13 cellular contexts compared by ENCODE assay signal in genomic region chr16:3665508-3665907, GRCh38. TPM values are rescaled to one million over a fixed set of nuclear protein-coding genes. Genes with fewer than 3 reads are reported as not detected.
DNase-seq lines count a peak whose midpoint lies in the region; ATAC-seq and TF ChIP-seq lines count a peak whose summit lies in the region.
"Had no signal": no experiment of that assay in that cellular context is flagged by ENCODE, and none has a peak within 500 bp of the region (broad histone marks: within the 10 kb centered on the region; RNA-seq: fewer than 3 reads in every experiment).

No MANE protein-coding gene starts in this region.

- peaks cover 92% of the 10 kb centered on the region for H3K36me3 Mint-ChIP-seq in activated T-helper 17 cell treated with anti-CD3 and anti-CD28 coated beads, Interleukin-2, amount 50 U/mL, for 72 hours (ENCODE audit: low read depth)
- H3K36me3 Mint-ChIP-seq in naive thymus-derived CD4-positive, alpha-beta T cell: peaks cover 0 to 20% (median 9%) of the 10 kb centered on the region in 5 donors
- H3K36me3 Mint-ChIP-seq in activated T-helper 2 cell treated with anti-CD3 and anti-CD28 coated beads, Interferon-gamma antibody, Interleukin-2, Interleukin-4, amounts not matched to agents 10 μg/mL and 5 μg/mL and 100 μg/mL, durations not matched to agents 14 hours and 24 hours and 36 hours (ENCODE audit: low read depth): peaks cover 71% of the 10 kb centered on the region

- H3K56ac ChIP-seq in IMR-90 (ENCODE audit: extremely low read depth, insufficient read depth, low read length): no peak overlapping the region

- no TSS peak for BruUV-seq in IMR-90 (replicated peaks; lab: Mats Ljungman, UMichigan)

- TF ChIP-seq POLR2A in IMR-90 (IDR thresholded peaks at IDR 0.05; ENCODE audit: low read depth, low read length) (no peak), suprapubic skin (IDR thresholded peaks at IDR 0.05) (no peak)

- CTCF ChIA-PET in IMR-90 (lab: Yijun Ruan, JAX): no interaction called here
- CTCF ChIA-PET in naive thymus-derived CD4-positive, alpha-beta T cell (lab: Charles Lee): interaction anchor here (1.0 kb wide), 1 partner anchor 141 kb away, joined by 3 read pairs; no protein-coding TSS in a partner anchor

- H3K27ac Mint-ChIP-seq in activated T-helper 17 cell treated with anti-CD3 and anti-CD28 coated beads, Interleukin-2, amount 50 U/mL, for 72 hours: peak overlapping the region; percentile 29
- H3K27ac Mint-ChIP-seq in naive thymus-derived CD4-positive, alpha-beta T cell: peak overlapping the region; percentile 55 to 87 (median 73)
- H3K27ac Mint-ChIP-seq in activated T-helper 2 cell treated with anti-CD3 and anti-CD28 coated beads, Interferon-gamma antibody, Interleukin-2, Interleukin-4, amounts not matched to agents 10 μg/mL and 5 μg/mL and 100 μg/mL, durations not matched to agents 14 hours and 24 hours and 36 hours: no peak overlapping the region

- no peak for DNase-seq in GM06990 (ENCODE audit: extremely low read depth, insufficient read length)
- DNase-seq in IMR-90: no peak
- DNase-seq in naive thymus-derived CD4-positive, alpha-beta T cell: peak in 7 of 9 donors; percentile 19 to 53 (median 51)
- no peak for DNase-seq in suprapubic skin (ENCODE audit: low spot score in 2 of 2)
- no peak for DNase-seq in activated T-helper 2 cell treated with anti-CD3 and anti-CD28 coated beads, Interferon-gamma antibody, Interleukin-2, Interleukin-4, amounts not matched to agents 10 μg/mL and 5 μg/mL and 100 μg/mL, durations not matched to agents 14 hours and 24 hours and 36 hours (ENCODE audit: low spot score)
- DNase-seq: GOT3; NCI-H1694 treated with DMSO at 0.1 percent for 48 hours; ovary; stimulated activated CD4-positive, alpha-beta T cell treated with anti-CD3 and anti-CD28 coated beads, Interleukin-12 subunit alpha, Interleukin-12 subunit beta, amount 100 ng/mL, for 4 hours had no signal

- H4K5ac ChIP-seq in IMR-90 (ENCODE audit: low read depth, low read length): no peak overlapping the region

- H3K4me2 ChIP-seq in IMR-90 (ENCODE audit: low read depth, low read length): no peak overlapping the region

- H3K9me3 ChIP-seq in IMR-90 (ENCODE audit: control insufficient read depth, insufficient read depth, low read length) (peaks cover 8% of the 10 kb centered on the region), suprapubic skin (no peaks in the 10 kb centered on the region)
- no peaks in the 10 kb centered on the region for H3K9me3 ChIP-seq in naive thymus-derived CD4-positive, alpha-beta T cell (ENCODE audit: control insufficient read depth in 2 of 3, low read length in 3 of 3)
- H3K9me3 ChIP-seq: ovary had no signal

- H2BK15ac ChIP-seq in IMR-90 (ENCODE audit: low read depth, low read length): no peak overlapping the region

- in situ Hi-C loops in IMR-90 (cut with MboI; ENCODE audit: low sequenced_read_pairs): no loop called here

- H3K27ac ChIP-seq in IMR-90 (ENCODE audit: insufficient read depth, low read length) (no peak overlapping the region), suprapubic skin (no peak overlapping the region)
- peak overlapping the region; percentile 36 for H3K27ac ChIP-seq in naive thymus-derived CD4-positive, alpha-beta T cell (ENCODE audit: low read depth, low read length)
- H3K27ac ChIP-seq: C4-2B, epithelial cell of prostate, ovary had no signal

- H3K4me1 ChIP-seq in IMR-90 (ENCODE audit: control insufficient read depth, insufficient read depth, low read length) (no peaks in the 10 kb centered on the region), suprapubic skin (no peaks in the 10 kb centered on the region)
- peaks cover 9 to 13% of the 10 kb centered on the region in 2 donors for H3K4me1 ChIP-seq in naive thymus-derived CD4-positive, alpha-beta T cell (ENCODE audit: control insufficient read depth in 2 of 2, insufficient read depth in 2 of 2, low read length in 2 of 2)

- H3K27me3 ChIP-seq in GM06990 (replicated peaks; ENCODE audit: control insufficient read depth, insufficient read depth, low read length) (no peaks in the 10 kb centered on the region), IMR-90 (ENCODE audit: control insufficient read depth, insufficient read depth, low read length) (no peaks in the 10 kb centered on the region), suprapubic skin (no peaks in the 10 kb centered on the region)
- H3K27me3 ChIP-seq in naive thymus-derived CD4-positive, alpha-beta T cell (ENCODE audit: control insufficient read depth in 2 of 2, insufficient read depth in 2 of 2, low read length in 2 of 2): no peaks in the 10 kb centered on the region
- H3K27me3 ChIP-seq: ovary had no signal

- no peak overlapping the region for H2BK5ac ChIP-seq in IMR-90 (ENCODE audit: low read depth, low read length, poor library complexity, severe bottlenecking)

- POLR2A ChIA-PET in IMR-90 (lab: Charles Lee; ENCODE audit: unreplicated experiment): no interaction called here
- POLR2A ChIA-PET in naive thymus-derived CD4-positive, alpha-beta T cell (lab: Charles Lee): no interaction called here

- TF ChIP-seq RAD21 in IMR-90 (IDR thresholded peaks at IDR 0.05; ENCODE audit: low read length): no peak

- 100% methylated on average over 2 of the region's 6 CpGs; no CpG with 5 or more reads in 1 of the 2 experiments for WGBS in IMR-90 (ENCODE audit: extremely low coverage in 2 of 2, insufficient read length in 1 of 2), 2 experiments
- WGBS in suprapubic skin: 76% methylated on average over 5 of the region's 6 CpGs

- peaks cover 0 to 11% of the 10 kb centered on the region in 2 experiments; a peak in 2 of 4 replicates for H3K79me1 ChIP-seq in IMR-90 (ENCODE audit: low read depth in 1 of 2, low read length in 2 of 2)

- H3K4me1 Mint-ChIP-seq in activated T-helper 17 cell treated with anti-CD3 and anti-CD28 coated beads, Interleukin-2, amount 50 U/mL, for 72 hours: peaks cover 6% of the 10 kb centered on the region
- peaks cover 14 to 29% (median 19%) of the 10 kb centered on the region in 7 donors for H3K4me1 Mint-ChIP-seq in naive thymus-derived CD4-positive, alpha-beta T cell
- H3K4me1 Mint-ChIP-seq in activated T-helper 2 cell treated with anti-CD3 and anti-CD28 coated beads, Interferon-gamma antibody, Interleukin-2, Interleukin-4, amounts not matched to agents 10 μg/mL and 5 μg/mL and 100 μg/mL, durations not matched to agents 14 hours and 24 hours and 36 hours (ENCODE audit: low read depth): peaks cover 20% of the 10 kb centered on the region

- H4K8ac ChIP-seq in IMR-90 (ENCODE audit: low read depth in 2 of 2, low read length in 2 of 2): no peak overlapping the region

- H3K36me3 ChIP-seq in GM06990 (ENCODE audit: control insufficient read depth, insufficient read depth, low read length) (peaks cover 28% of the 10 kb centered on the region), IMR-90 (ENCODE audit: control insufficient read depth, insufficient read depth, low read length) (peaks cover 46% of the 10 kb centered on the region), suprapubic skin (peaks cover 69% of the 10 kb centered on the region)
- peaks cover 0 to 64% (median 4%) of the 10 kb centered on the region in 3 experiments for H3K36me3 ChIP-seq in naive thymus-derived CD4-positive, alpha-beta T cell (ENCODE audit: control insufficient read depth in 2 of 3, insufficient read depth in 3 of 3, low read length in 3 of 3)
- H3K36me3 ChIP-seq: ovary had no signal

- ATAC-seq in IMR-90 (ENCODE audit: low read depth): no peak
- peak; percentile 48 for ATAC-seq in activated T-helper 17 cell treated with anti-CD3 and anti-CD28 coated beads, Interleukin-2, amount 50 U/mL, for 72 hours (replicated peaks)
- peak; percentile 80 for ATAC-seq in naive thymus-derived CD4-positive, alpha-beta T cell
- no peak for ATAC-seq in HG03097 (IDR thresholded peaks at IDR 0.05; ENCODE audit: low FRiP score, unreplicated experiment)

- H3K23ac ChIP-seq in IMR-90 (ENCODE audit: low read depth, low read length): no peak overlapping the region

- peak overlapping the region; percentile 61 for H2AK9ac ChIP-seq in IMR-90 (replicated peaks; ENCODE audit: low read depth, low read length, poor library complexity)

- no peak for TF ChIP-seq EP300 in suprapubic skin (IDR thresholded peaks at IDR 0.05)

- no peaks in the 10 kb centered on the region for H3K27me3 Mint-ChIP-seq in activated T-helper 17 cell treated with anti-CD3 and anti-CD28 coated beads, Interleukin-2, amount 50 U/mL, for 72 hours
- no peaks in the 10 kb centered on the region for H3K27me3 Mint-ChIP-seq in naive thymus-derived CD4-positive, alpha-beta T cell
- no peaks in the 10 kb centered on the region for H3K27me3 Mint-ChIP-seq in activated T-helper 2 cell treated with anti-CD3 and anti-CD28 coated beads, Interferon-gamma antibody, Interleukin-2, Interleukin-4, amounts not matched to agents 10 μg/mL and 5 μg/mL and 100 μg/mL, durations not matched to agents 14 hours and 24 hours and 36 hours (ENCODE audit: low read depth)

- no peak overlapping the region for H2BK20ac ChIP-seq in IMR-90 (ENCODE audit: low read depth, low read length)

- H3K4ac ChIP-seq in IMR-90 (ENCODE audit: low read depth, low read length): no peak overlapping the region

- no peak overlapping the region for H2AK5ac ChIP-seq in IMR-90 (ENCODE audit: low read depth, low read length)

- no peak overlapping the region for H3K18ac ChIP-seq in IMR-90 (ENCODE audit: low read depth, low read length)

- no peak overlapping the region for H3K9ac ChIP-seq in IMR-90 (ENCODE audit: low read depth, low read length)

- dilution Hi-C loops in IMR-90 (cut with HindIII; ENCODE audit: low sequenced_read_pairs, unreplicated experiment): no loop called here

- H3K14ac ChIP-seq in IMR-90 (replicated peaks; ENCODE audit: low read depth, low read length): no peak overlapping the region

- H3K4me3 Mint-ChIP-seq in activated T-helper 17 cell treated with anti-CD3 and anti-CD28 coated beads, Interleukin-2, amount 50 U/mL, for 72 hours: no peak overlapping the region
- H3K4me3 Mint-ChIP-seq in naive thymus-derived CD4-positive, alpha-beta T cell: peak overlapping the region in 3 of 10 donors; percentile 11 to 13 (median 12)
- no peak overlapping the region for H3K4me3 Mint-ChIP-seq in activated T-helper 2 cell treated with anti-CD3 and anti-CD28 coated beads, Interferon-gamma antibody, Interleukin-2, Interleukin-4, amounts not matched to agents 10 μg/mL and 5 μg/mL and 100 μg/mL, durations not matched to agents 14 hours and 24 hours and 36 hours (ENCODE audit: low read depth)

- peak overlapping the region; percentile 32 for H2AFZ ChIP-seq in IMR-90 (replicated peaks; ENCODE audit: low read length, poor library complexity)

- H4K20me1 ChIP-seq in IMR-90 (ENCODE audit: insufficient read depth, low read length): no peaks in the 10 kb centered on the region; the same call in 1 of the 2 replicates

- no peak overlapping the region for H3K4me3 ChIP-seq in GM06990 (replicated peaks; ENCODE audit: low read depth, low read length)
- no peak overlapping the region for H3K4me3 ChIP-seq in IMR-90 (ENCODE audit: insufficient read depth, low read depth, low read length)
- no peak overlapping the region for H3K4me3 ChIP-seq in naive thymus-derived CD4-positive, alpha-beta T cell (ENCODE audit: low read length)
- no peak overlapping the region for H3K4me3 ChIP-seq in suprapubic skin
- H3K4me3 ChIP-seq: ovary had no signal

- no peaks in the 10 kb centered on the region for H3K9me3 Mint-ChIP-seq in activated T-helper 17 cell treated with anti-CD3 and anti-CD28 coated beads, Interleukin-2, amount 50 U/mL, for 72 hours
- H3K9me3 Mint-ChIP-seq in naive thymus-derived CD4-positive, alpha-beta T cell: no peaks in the 10 kb centered on the region
- no peaks in the 10 kb centered on the region for H3K9me3 Mint-ChIP-seq in activated T-helper 2 cell treated with anti-CD3 and anti-CD28 coated beads, Interferon-gamma antibody, Interleukin-2, Interleukin-4, amounts not matched to agents 10 μg/mL and 5 μg/mL and 100 μg/mL, durations not matched to agents 14 hours and 24 hours and 36 hours

- TF ChIP-seq CTCF in GM06990 (IDR thresholded peaks at IDR 0.05; ENCODE audit: insufficient read depth, low read length, poor library complexity, severe bottlenecking): peak; percentile 10
- TF ChIP-seq CTCF in IMR-90 (conservative IDR thresholded peaks at IDR 0.05; ENCODE audit: low read depth, low read length): no peak
- TF ChIP-seq CTCF in suprapubic skin (IDR thresholded peaks at IDR 0.05): no peak

- no peak overlapping the region for H2BK120ac ChIP-seq in IMR-90 (ENCODE audit: low read depth, low read length)

- H3K9me1 ChIP-seq in IMR-90 (ENCODE audit: insufficient read depth, low read length): no peaks in the 10 kb centered on the region

- intact Hi-C loops in IMR-90 (cut with micrococcal nuclease): no loop called here
- intact Hi-C loops in naive thymus-derived CD4-positive, alpha-beta T cell (cut with micrococcal nuclease): loop anchor here (1.0 kb wide), 2 partner anchors 39 to 138 kb away; no protein-coding TSS in a partner anchor
- intact Hi-C loops in activated T-helper 2 cell treated with anti-CD3 and anti-CD28 coated beads, Interferon-gamma antibody, Interleukin-2, Interleukin-4, amounts not matched to agents 10 μg/mL and 5 μg/mL and 100 μg/mL, durations not matched to agents 14 hours and 24 hours and 36 hours (cut with micrococcal nuclease): no loop called here

- no peak overlapping the region for H4K91ac ChIP-seq in IMR-90 (ENCODE audit: insufficient read depth, low read depth, low read length)

RNA-seq across cellular contexts. Expression of gene DNASE1, which starts 11.0 kb away (rescaled TPM):
- total RNA-seq in IMR-90 (2012; rRNA removed): 5.4 and 6.1 TPM in 2 replicates
- 12.9 and 15.9 TPM in 2 replicates for polyA plus RNA-seq in IMR-90 (2012; rRNA removed)
- 3.6 and 9.3 TPM in 2 replicates for polyA plus RNA-seq in IMR-90 (2012; cell fraction: cytosol; rRNA removed)
- polyA plus RNA-seq in IMR-90 (2012; cell fraction: nucleus; rRNA removed; ENCODE audit: low replicate concordance): 35.4 and 59.0 TPM in 2 replicates
- 10 to 100 TPM; 14.8 to 22.0 TPM for total RNA-seq in activated T-helper 17 cell treated with anti-CD3 and anti-CD28 coated beads, Interleukin-2, amount 50 U/mL, for 72 hours
- 10 to 100 TPM; 26.0 to 59.6 (median 37.2) TPM for total RNA-seq in naive thymus-derived CD4-positive, alpha-beta T cell
- 10 to 100 TPM in 1 of 2 donors, 1 to 10 TPM in 1; 5.6 to 16.8 TPM for polyA plus RNA-seq in naive thymus-derived CD4-positive, alpha-beta T cell
- 10 to 100 TPM; 11.0 to 32.7 (median 23.0) TPM for total RNA-seq in suprapubic skin
- total RNA-seq in activated T-helper 2 cell treated with anti-CD3 and anti-CD28 coated beads, Interferon-gamma antibody, Interleukin-2, Interleukin-4, amounts not matched to agents 10 μg/mL and 5 μg/mL and 100 μg/mL, durations not matched to agents 14 hours and 24 hours and 36 hours: 14.0 and 14.6 TPM in 2 replicates

RNA-seq across cellular contexts. Expression of gene TRAP1, which starts 51.8 kb away (rescaled TPM):
- total RNA-seq in IMR-90 (2012; rRNA removed): 137 and 145 TPM in 2 replicates
- 139 and 172 TPM in 2 replicates for polyA plus RNA-seq in IMR-90 (2012; rRNA removed)
- polyA plus RNA-seq in IMR-90 (2012; cell fraction: cytosol; rRNA removed): 90.5 and 90.6 TPM in 2 replicates
- polyA plus RNA-seq in IMR-90 (2012; cell fraction: nucleus; rRNA removed; ENCODE audit: low replicate concordance): 225 and 239 TPM in 2 replicates
- 100 to 1,000 TPM; 124 to 238 TPM for total RNA-seq in activated T-helper 17 cell treated with anti-CD3 and anti-CD28 coated beads, Interleukin-2, amount 50 U/mL, for 72 hours
- 100 to 1,000 TPM in 4 of 5 experiments, 10 to 100 TPM in 1; 96.8 to 138 (median 132) TPM for total RNA-seq in naive thymus-derived CD4-positive, alpha-beta T cell
- polyA plus RNA-seq in naive thymus-derived CD4-positive, alpha-beta T cell: 10 to 100 TPM; 59.6 to 73.9 TPM
- total RNA-seq in suprapubic skin: 100 to 1,000 TPM in 3 of 4 donors, 10 to 100 TPM in 1; 75.7 to 147 (median 116) TPM
- 299 and 307 TPM in 2 replicates for total RNA-seq in activated T-helper 2 cell treated with anti-CD3 and anti-CD28 coated beads, Interferon-gamma antibody, Interleukin-2, Interleukin-4, amounts not matched to agents 10 μg/mL and 5 μg/mL and 100 μg/mL, durations not matched to agents 14 hours and 24 hours and 36 hours

RNA-seq across cellular contexts. Expression of gene SLX4, which starts 54.1 kb away (rescaled TPM):
- total RNA-seq in IMR-90 (2012; rRNA removed) (1.3 and 1.7 TPM in 2 replicates), suprapubic skin (1 to 10 TPM; 2.9 to 6.0 (median 4.5) TPM)
- polyA plus RNA-seq in IMR-90 (2012; rRNA removed): 2.8 and 3.1 TPM in 2 replicates
- 1.2 TPM in 2 replicates for polyA plus RNA-seq in IMR-90 (2012; cell fraction: cytosol; rRNA removed)
- 7.8 and 9.9 TPM in 2 replicates for polyA plus RNA-seq in IMR-90 (2012; cell fraction: nucleus; rRNA removed; ENCODE audit: low replicate concordance)
- 10 to 100 TPM; 10.8 to 14.5 TPM for total RNA-seq in activated T-helper 17 cell treated with anti-CD3 and anti-CD28 coated beads, Interleukin-2, amount 50 U/mL, for 72 hours
- total RNA-seq in naive thymus-derived CD4-positive, alpha-beta T cell: 10 to 100 TPM in 1 of 5 experiments, 1 to 10 TPM in 4; 7.1 to 12.5 (median 8.5) TPM
- polyA plus RNA-seq in naive thymus-derived CD4-positive, alpha-beta T cell: 1 to 10 TPM in 1 of 2 donors, under 1 TPM in 1; 0.89 to 1.2 TPM
- total RNA-seq in activated T-helper 2 cell treated with anti-CD3 and anti-CD28 coated beads, Interferon-gamma antibody, Interleukin-2, Interleukin-4, amounts not matched to agents 10 μg/mL and 5 μg/mL and 100 μg/mL, durations not matched to agents 14 hours and 24 hours and 36 hours: 11.8 and 12.2 TPM in 2 replicates

Comparison
In these comparisons a context has a peak if more than half of its experiments do, and no peak if none do; other contexts are left out.
1. DNase-seq: peak in naive thymus-derived CD4-positive, alpha-beta T cell (7 of 9); none in GM06990 (single experiment), IMR-90 (single experiment), suprapubic skin (0 of 2) and activated T-helper 2 cell treated with anti-CD3 and anti-CD28 coated beads, Interferon-gamma antibody, Interleukin-2, Interleukin-4, amounts not matched to agents 10 μg/mL and 5 μg/mL and 100 μg/mL, durations not matched to agents 14 hours and 24 hours and 36 hours (single experiment).
2. ATAC-seq: peak in activated T-helper 17 cell treated with anti-CD3 and anti-CD28 coated beads, Interleukin-2, amount 50 U/mL, for 72 hours (single experiment) and naive thymus-derived CD4-positive, alpha-beta T cell (single experiment); none in IMR-90 (single experiment) and HG03097 (single experiment).
3. intact Hi-C loops: an anchor here in naive thymus-derived CD4-positive, alpha-beta T cell (1.0 kb wide); none called in IMR-90 and activated T-helper 2 cell treated with anti-CD3 and anti-CD28 coated beads, Interferon-gamma antibody, Interleukin-2, Interleukin-4, amounts not matched to agents 10 μg/mL and 5 μg/mL and 100 μg/mL, durations not matched to agents 14 hours and 24 hours and 36 hours.